Comparison of ENCODE assay signal across 8 cellular contexts in the genomic region with DNA sequence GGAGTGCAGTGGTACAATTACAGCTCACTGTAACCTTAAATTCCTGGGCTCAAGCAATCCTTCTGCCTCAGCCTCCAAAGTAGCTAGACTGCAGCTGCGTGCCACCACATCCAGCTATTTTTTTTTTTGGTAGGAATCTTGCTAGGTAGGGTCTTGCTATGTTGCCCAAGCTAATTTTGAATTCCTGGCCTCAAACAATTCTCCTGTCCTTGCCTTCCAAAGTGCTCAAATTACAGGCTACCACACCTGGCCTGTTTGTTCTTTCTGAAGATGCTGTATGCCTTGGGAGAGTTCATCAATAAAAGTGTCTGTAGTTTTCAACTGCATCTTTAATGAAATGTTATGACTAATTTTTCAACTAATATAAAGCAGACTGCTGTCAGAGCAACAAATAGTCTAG. TPM values are rescaled to one million over a fixed set of nuclear protein-coding genes. Genes with fewer than 3 reads are reported as not detected.
DNase-seq lines count a peak whose midpoint lies in the region; ATAC-seq and TF ChIP-seq lines count a peak whose summit lies in the region.

No MANE protein-coding gene starts in this region.

- H3K36me3 ChIP-seq in left lung (peaks cover 0 to 9% of the 10 kb centered on the region in 2 donors), upper lobe of right lung (no peaks in the 10 kb centered on the region)

- intact Hi-C loops in activated naive CD4-positive, alpha-beta T cell treated with anti-CD3 and anti-CD28 coated beads for 36 hours (cut with micrococcal nuclease) = loop anchor here (1.0 to 5.0 kb wide), 8 partner anchors 265 to 669 kb away; partner anchors contain the start of genes CDK6, FAM133B, PEX1 and RBM48
- intact Hi-C loops in left lung (cut with DNase I) = no loop called here
- intact Hi-C loops in upper lobe of right lung (cut with DNase I) = no loop called here

- H3K27me3 ChIP-seq in left lung (no peaks in the 10 kb centered on the region), upper lobe of right lung (no peaks in the 10 kb centered on the region)

- H3K9me3 ChIP-seq in left lung (peaks cover 0 to 13% of the 10 kb centered on the region in 2 donors), upper lobe of right lung (no peaks in the 10 kb centered on the region)

- ATAC-seq in left lung = peak; percentile 34
- ATAC-seq in upper lobe of right lung = no peak
- ATAC-seq in GM21447 (IDR thresholded peaks at IDR 0.05; ENCODE audit: unreplicated experiment) = no peak
- no peak for ATAC-seq in HG03095 (IDR thresholded peaks at IDR 0.05; ENCODE audit: unreplicated experiment)

- H3K36me3 Mint-ChIP-seq in activated naive CD4-positive, alpha-beta T cell treated with anti-CD3 and anti-CD28 coated beads for 36 hours (ENCODE audit: low read depth) = peaks cover 29% of the 10 kb centered on the region

- no peak for TF ChIP-seq CTCF in WI38 (IDR thresholded peaks at IDR 0.05; ENCODE audit: low read depth, low read length)
- TF ChIP-seq CTCF in left lung (IDR thresholded peaks at IDR 0.05) = no peak
- no peak for TF ChIP-seq CTCF in upper lobe of right lung (IDR thresholded peaks at IDR 0.05)

- peak overlapping the region; percentile 65 for H3K27ac Mint-ChIP-seq in activated naive CD4-positive, alpha-beta T cell treated with anti-CD3 and anti-CD28 coated beads for 36 hours

- DNase-seq in activated naive CD4-positive, alpha-beta T cell treated with anti-CD3 and anti-CD28 coated beads for 36 hours = no peak
- no peak for DNase-seq in activated naive CD4-positive, alpha-beta T cell treated with anti-CD3 and anti-CD28 coated beads, Interleukin-2, amount 50 U/mL, for 16 hours
- DNase-seq in left lung = no peak
- no peak for DNase-seq in upper lobe of right lung
- no peak for DNase-seq in stimulated activated CD4-positive, alpha-beta T cell treated with anti-CD3 and anti-CD28 coated beads, Interleukin-4, amount 100 ng/mL, for 1 hour

- H3K27me3 Mint-ChIP-seq in activated naive CD4-positive, alpha-beta T cell treated with anti-CD3 and anti-CD28 coated beads for 36 hours (ENCODE audit: low read depth) = no peaks in the 10 kb centered on the region

- H3K9me3 Mint-ChIP-seq in activated naive CD4-positive, alpha-beta T cell treated with anti-CD3 and anti-CD28 coated beads for 36 hours = peaks cover 21% of the 10 kb centered on the region

- CTCF ChIA-PET in activated naive CD4-positive, alpha-beta T cell treated with anti-CD3 and anti-CD28 coated beads for 36 hours (lab: Charles Lee) = interaction anchor here (0.5 to 0.9 kb wide), 3 partner anchors 15 to 48 kb away, joined by 3 read pairs; no protein-coding TSS in a partner anchor

- H3K4me1 ChIP-seq in left lung (peaks cover 8 to 32% of the 10 kb centered on the region in 2 donors), upper lobe of right lung (peaks cover 17% of the 10 kb centered on the region)

- H3K27ac ChIP-seq in left lung = peak overlapping the region; percentile 73 to 82
- peak overlapping the region; percentile 79 for H3K27ac ChIP-seq in upper lobe of right lung

- peak overlapping the region; percentile 66 for H3K4me3 Mint-ChIP-seq in activated naive CD4-positive, alpha-beta T cell treated with anti-CD3 and anti-CD28 coated beads for 36 hours

- peaks cover 51% of the 10 kb centered on the region for H3K4me1 Mint-ChIP-seq in activated naive CD4-positive, alpha-beta T cell treated with anti-CD3 and anti-CD28 coated beads for 36 hours (ENCODE audit: low read depth)

- peak overlapping the region; percentile 64 for H3K4me3 ChIP-seq in WI38 (ENCODE audit: low read depth, low read length)
- peak overlapping the region; percentile 30 to 52 for H3K4me3 ChIP-seq in left lung
- peak overlapping the region; percentile 60 for H3K4me3 ChIP-seq in upper lobe of right lung

RNA-seq across cellular contexts. Expression of gene SAMD9, which starts 0.5 kb away (rescaled TPM):
- 1 to 10 TPM; 2.9 to 3.1 TPM for total RNA-seq in activated naive CD4-positive, alpha-beta T cell treated with anti-CD3 and anti-CD28 coated beads for 36 hours
- total RNA-seq in left lung (10 to 100 TPM; 13.5 to 18.7 TPM), upper lobe of right lung (21.2 TPM)

RNA-seq across cellular contexts. Expression of gene SAMD9L, which starts 30.9 kb away (rescaled TPM):
- total RNA-seq in activated naive CD4-positive, alpha-beta T cell treated with anti-CD3 and anti-CD28 coated beads for 36 hours = 1 to 10 TPM; 7.3 to 8.2 TPM
- total RNA-seq in left lung = 10 to 100 TPM; 32.4 to 42.4 TPM
- 46.5 TPM for total RNA-seq in upper lobe of right lung
